ENCODE assay signal across 10 cellular contexts in the genomic region with DNA sequence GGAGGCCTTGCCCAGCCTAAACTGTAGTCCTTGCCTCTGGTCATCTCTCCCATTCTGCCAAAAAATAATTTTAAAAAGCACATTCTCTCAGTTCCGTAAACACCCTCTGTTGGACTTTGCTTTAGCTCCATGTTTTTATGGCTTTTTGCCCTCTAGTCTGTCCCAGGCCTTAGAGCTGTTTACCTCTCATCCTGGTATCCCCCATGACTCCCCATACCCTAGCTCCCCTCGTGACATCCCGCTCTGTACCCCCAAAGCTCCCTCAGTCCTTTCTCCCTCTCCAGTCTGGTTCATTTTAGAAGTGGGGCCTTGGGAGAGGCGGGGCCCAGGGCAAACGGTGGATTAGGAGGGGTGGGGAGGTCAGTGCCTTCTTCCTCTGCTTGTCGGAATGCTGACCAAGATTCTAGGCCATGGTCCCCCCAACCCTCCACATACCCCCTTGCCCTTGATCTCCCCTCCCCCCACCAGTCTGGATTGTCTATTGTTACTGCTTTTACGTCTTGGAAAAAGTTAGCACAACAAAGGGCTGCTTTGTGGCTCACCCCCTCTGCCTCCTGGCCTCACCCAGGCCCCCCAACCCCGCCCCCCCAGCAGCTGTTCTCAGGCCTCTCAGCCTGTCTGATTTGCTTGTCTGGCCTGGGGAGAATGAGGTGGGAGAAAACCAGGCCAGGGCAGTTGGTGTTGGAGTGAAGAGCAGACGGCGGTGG. TPM values are rescaled to one million over a fixed set of nuclear protein-coding genes. Genes with fewer than 3 reads are reported as not detected.
A peak's percentile ranks its signal among the peaks of the same experiment; 100 is the strongest.
DNase-seq lines count a peak whose midpoint lies in the region; ATAC-seq and TF ChIP-seq lines count a peak whose summit lies in the region.
"Had no signal": no experiment of that assay in that cellular context is flagged by ENCODE, and none has a peak within 500 bp of the region (broad histone marks: within the 10 kb centered on the region; RNA-seq: fewer than 3 reads in every experiment).

No MANE protein-coding gene starts in this region.

- H3K27me3 ChIP-seq in thoracic aorta (replicated peaks; ENCODE audit: insufficient read depth) = no peaks in the 10 kb centered on the region
- no peaks in the 10 kb centered on the region for H3K27me3 ChIP-seq in foreskin keratinocyte

- H3K4me1 ChIP-seq in thoracic aorta (ENCODE audit: control insufficient read depth in 1 of 2, low read depth in 2 of 2) (peaks cover 49 to 78% of the 10 kb centered on the region in 2 donors), foreskin keratinocyte (peaks cover 28% of the 10 kb centered on the region)

- H3K36me3 ChIP-seq in thoracic aorta = peaks cover under 1% of the 10 kb centered on the region

- CTCF ChIA-PET in activated CD4-positive, alpha-beta T cell treated with anti-CD3 and anti-CD28 coated beads for 36 hours (lab: Charles Lee) = interaction anchor here (0.6 to 2.1 kb wide), 8 partner anchors 9 to 258 kb away, joined by 3 to 8 read pairs (median 4); no protein-coding TSS in a partner anchor

- intact Hi-C loops in activated CD4-positive, alpha-beta T cell treated with anti-CD3 and anti-CD28 coated beads for 36 hours (cut with DNase I, micrococcal nuclease) = loop anchor here in 1 of 2 experiments (1.0 kb wide), 1 partner anchor 159 kb away; no protein-coding TSS in a partner anchor
- intact Hi-C loops in activated CD4-positive, alpha-beta T cell treated with anti-CD3 and anti-CD28 coated beads, Interleukin-2, amount 10 ng/mL, durations not matched to agents 24 days and 14 days (cut with micrococcal nuclease) = no loop called here

- H3K36me3 Mint-ChIP-seq in activated CD4-positive, alpha-beta T cell treated with anti-CD3 and anti-CD28 coated beads for 36 hours (ENCODE audit: low read depth) = peaks cover 15% of the 10 kb centered on the region
- peaks cover 23% of the 10 kb centered on the region for H3K36me3 Mint-ChIP-seq in activated CD4-positive, alpha-beta T cell treated with anti-CD3 and anti-CD28 coated beads, Interleukin-2, amount 10 ng/mL, durations not matched to agents 24 days and 14 days (ENCODE audit: low read depth)
- peaks cover 7% of the 10 kb centered on the region for H3K36me3 Mint-ChIP-seq in mesothelial cell of epicardium

- H3K9me3 Mint-ChIP-seq in activated CD4-positive, alpha-beta T cell treated with anti-CD3 and anti-CD28 coated beads for 36 hours (ENCODE audit: low read depth) = no peaks in the 10 kb centered on the region
- H3K9me3 Mint-ChIP-seq in activated CD4-positive, alpha-beta T cell treated with anti-CD3 and anti-CD28 coated beads, Interleukin-2, amount 10 ng/mL, durations not matched to agents 24 days and 14 days = no peaks in the 10 kb centered on the region
- H3K9me3 Mint-ChIP-seq in mesothelial cell of epicardium = no peaks in the 10 kb centered on the region

- no peak for DNase-seq in activated CD4-positive, alpha-beta T cell treated with anti-CD3 and anti-CD28 coated beads for 36 hours
- no peak for DNase-seq in activated CD4-positive, alpha-beta T cell treated with anti-CD3 and anti-CD28 coated beads, Interleukin-2, amount 10 ng/mL, durations not matched to agents 24 days and 14 days
- DNase-seq in choroid plexus epithelial cell (ENCODE audit: low read depth) = no peak
- no peak for DNase-seq in mesothelial cell of epicardium (ENCODE audit: low spot score in 2 of 2, unreplicated experiment in 2 of 2)
- no peak for DNase-seq in thoracic aorta (ENCODE audit: low spot score)
- no peak for DNase-seq in NOMO-1 treated with DMSO at 0.1 percent for 48 hours (lab: John Stamatoyannopoulos, UW; ENCODE audit: unreplicated experiment)
- DNase-seq in foreskin keratinocyte = no peak
- DNase-seq: NCI-H2081 treated with DMSO at 0.1 percent for 48 hours had no signal

- peak overlapping the region; percentile 91 to 92 for H3K27ac ChIP-seq in thoracic aorta
- H3K27ac ChIP-seq in foreskin keratinocyte = no peak overlapping the region

- H3K27me3 Mint-ChIP-seq in activated CD4-positive, alpha-beta T cell treated with anti-CD3 and anti-CD28 coated beads for 36 hours = no peaks in the 10 kb centered on the region
- H3K27me3 Mint-ChIP-seq in activated CD4-positive, alpha-beta T cell treated with anti-CD3 and anti-CD28 coated beads, Interleukin-2, amount 10 ng/mL, durations not matched to agents 24 days and 14 days = no peaks in the 10 kb centered on the region
- H3K27me3 Mint-ChIP-seq in mesothelial cell of epicardium (ENCODE audit: low read depth) = no peaks in the 10 kb centered on the region

- ATAC-seq in activated CD4-positive, alpha-beta T cell treated with anti-CD3 and anti-CD28 coated beads for 36 hours = no peak
- no peak for ATAC-seq in thoracic aorta (ENCODE audit: insufficient number of reproducible peaks, low FRiP score, low read depth)
- ATAC-seq in GM21723 (IDR thresholded peaks at IDR 0.05; ENCODE audit: unreplicated experiment) = no peak
- no peak for ATAC-seq in foreskin keratinocyte

- peak overlapping the region; percentile 78 for H3K4me3 ChIP-seq in choroid plexus epithelial cell (ENCODE audit: low read depth, low read length)
- H3K4me3 ChIP-seq in thoracic aorta = peak overlapping the region; percentile 94

- H3K9me3 ChIP-seq in thoracic aorta = no peaks in the 10 kb centered on the region

- TF ChIP-seq CTCF in choroid plexus epithelial cell (conservative IDR thresholded peaks at IDR 0.05; ENCODE audit: low read depth, low read length) = no peak
- TF ChIP-seq CTCF in mesothelial cell of epicardium (IDR thresholded peaks at IDR 0.05; ENCODE audit: unreplicated experiment) = no peak
- TF ChIP-seq CTCF in thoracic aorta (IDR thresholded peaks at IDR 0.05) = no peak
- TF ChIP-seq CTCF in foreskin keratinocyte (conservative IDR thresholded peaks at IDR 0.05) = no peak

- H3K4me1 Mint-ChIP-seq in activated CD4-positive, alpha-beta T cell treated with anti-CD3 and anti-CD28 coated beads for 36 hours = peaks cover 50% of the 10 kb centered on the region
- H3K4me1 Mint-ChIP-seq in activated CD4-positive, alpha-beta T cell treated with anti-CD3 and anti-CD28 coated beads, Interleukin-2, amount 10 ng/mL, durations not matched to agents 24 days and 14 days = peaks cover 37% of the 10 kb centered on the region
- peaks cover 74% of the 10 kb centered on the region for H3K4me1 Mint-ChIP-seq in mesothelial cell of epicardium

- H3K4me3 Mint-ChIP-seq in activated CD4-positive, alpha-beta T cell treated with anti-CD3 and anti-CD28 coated beads for 36 hours = no peak overlapping the region
- no peak overlapping the region for H3K4me3 Mint-ChIP-seq in activated CD4-positive, alpha-beta T cell treated with anti-CD3 and anti-CD28 coated beads, Interleukin-2, amount 10 ng/mL, durations not matched to agents 24 days and 14 days
- peak overlapping the region; percentile 94 for H3K4me3 Mint-ChIP-seq in mesothelial cell of epicardium

- H3K27ac Mint-ChIP-seq in activated CD4-positive, alpha-beta T cell treated with anti-CD3 and anti-CD28 coated beads for 36 hours = peak overlapping the region; percentile 11
- H3K27ac Mint-ChIP-seq in activated CD4-positive, alpha-beta T cell treated with anti-CD3 and anti-CD28 coated beads, Interleukin-2, amount 10 ng/mL, durations not matched to agents 24 days and 14 days = no peak overlapping the region
- peak overlapping the region; percentile 94 for H3K27ac Mint-ChIP-seq in mesothelial cell of epicardium

- POLR2A ChIA-PET in activated CD4-positive, alpha-beta T cell treated with anti-CD3 and anti-CD28 coated beads for 36 hours (lab: Charles Lee) = no interaction called here

RNA-seq across cellular contexts. Expression of a gene that starts 18.3 kb away (rescaled TPM):
- total RNA-seq in activated CD4-positive, alpha-beta T cell treated with anti-CD3 and anti-CD28 coated beads for 36 hours = not detected
- 0.23 and 0.38 TPM in 2 replicates for total RNA-seq in activated CD4-positive, alpha-beta T cell treated with anti-CD3 and anti-CD28 coated beads, Interleukin-2, amount 10 ng/mL, durations not matched to agents 24 days and 14 days
- total RNA-seq in mesothelial cell of epicardium (0.27 TPM in 1 of 3 replicates, not detected in the others), thoracic aorta (1 to 10 TPM in 1 of 2 donors, not detected in 1; 1.5 TPM), foreskin keratinocyte (not detected in 2 replicates)
- polyA plus RNA-seq in foreskin keratinocyte = not detected in 2 replicates
- total RNA-seq: lower leg skin had no signal

RNA-seq across cellular contexts. Expression of a gene that starts 37.2 kb away (rescaled TPM):
- total RNA-seq in activated CD4-positive, alpha-beta T cell treated with anti-CD3 and anti-CD28 coated beads for 36 hours = 10 to 100 TPM; 29.8 to 40.2 TPM
- 24.0 and 26.2 TPM in 2 replicates for total RNA-seq in activated CD4-positive, alpha-beta T cell treated with anti-CD3 and anti-CD28 coated beads, Interleukin-2, amount 10 ng/mL, durations not matched to agents 24 days and 14 days
- 74.0 to 80.8 TPM (median 79.6 TPM) in 3 replicates for total RNA-seq in mesothelial cell of epicardium
- 10 to 100 TPM; 46.8 to 73.4 TPM for total RNA-seq in thoracic aorta
- total RNA-seq in foreskin keratinocyte = 26.4 and 28.4 TPM in 2 replicates
- 21.6 and 22.4 TPM in 2 replicates for polyA plus RNA-seq in foreskin keratinocyte

RNA-seq across cellular contexts. Expression of a gene that starts 58.5 kb away (rescaled TPM):
- total RNA-seq in activated CD4-positive, alpha-beta T cell treated with anti-CD3 and anti-CD28 coated beads for 36 hours = 100 to 1,000 TPM; 105 to 171 TPM
- total RNA-seq in activated CD4-positive, alpha-beta T cell treated with anti-CD3 and anti-CD28 coated beads, Interleukin-2, amount 10 ng/mL, durations not matched to agents 24 days and 14 days = 139 and 142 TPM in 2 replicates
- 16.4 to 18.9 TPM (median 16.8 TPM) in 3 replicates for total RNA-seq in mesothelial cell of epicardium
- total RNA-seq in thoracic aorta = 1 to 10 TPM in 1 of 2 donors, under 1 TPM in 1; 0.71 to 6.8 TPM
- 60.7 and 68.9 TPM in 2 replicates for total RNA-seq in foreskin keratinocyte
- 31.9 and 41.0 TPM in 2 replicates for polyA plus RNA-seq in foreskin keratinocyte
